In genomic region chr20:43667341-43668132, GRCh38 we compare ENCODE assay signal across 8 cellular contexts. TPM values are rescaled to one million over a fixed set of nuclear protein-coding genes. Genes with fewer than 3 reads are reported as not detected.
DNase-seq lines count a peak whose midpoint lies in the region; ATAC-seq and TF ChIP-seq lines count a peak whose summit lies in the region.

No MANE protein-coding gene starts in this region.

- no peaks in the 10 kb centered on the region for H4K20me1 ChIP-seq in H9 (ENCODE audit: control insufficient read depth, insufficient read depth, insufficient read length)

- no peaks in the 10 kb centered on the region for H3K4me1 ChIP-seq in H9 (ENCODE audit: insufficient read depth, low read length)
- peaks cover 16% of the 10 kb centered on the region for H3K4me1 ChIP-seq in mucosa of descending colon (ENCODE audit: low read depth)

- no peak overlapping the region for H2BK5ac ChIP-seq in H9 (ENCODE audit: insufficient read length, low read length)

- H2AFZ ChIP-seq in H9 (ENCODE audit: low read length): no peak overlapping the region

- no peaks in the 10 kb centered on the region for H3K9me3 Mint-ChIP-seq in H9

- no peak overlapping the region for H2AK5ac ChIP-seq in H9 (ENCODE audit: insufficient read length, low read length)

- peak overlapping the region; percentile 87 to 93 for H3K4me3 Mint-ChIP-seq in H9

- no peak overlapping the region for H4K91ac ChIP-seq in H9 (ENCODE audit: insufficient read length, low read depth, low read length)

- TF ChIP-seq CTCF in H9 (conservative IDR thresholded peaks at IDR 0.05) (no peak), mucosa of descending colon (IDR thresholded peaks at IDR 0.05) (no peak)

- no peak overlapping the region for H3K4ac ChIP-seq in H9 (ENCODE audit: low read depth, low read length)

- peak; percentile 61 for DNase-seq in activated CD8-positive, alpha-beta memory T cell treated with anti-CD3 and anti-CD28 coated beads for 24 hours
- no peak for DNase-seq in activated CD8-positive, alpha-beta memory T cell treated with anti-CD3 and anti-CD28 coated beads, Interleukin-2, amount 50 U/mL, for 4 hours
- DNase-seq in H9 (peak; percentile 52), NAMALWA (ENCODE audit: low spot score) (peak; percentile 91), astrocyte of the hippocampus (ENCODE audit: low read depth, low spot score) (peak; percentile 24), mucosa of descending colon (peak in 2 of 3 donors; percentile 41 to 54), pons (ENCODE audit: low spot score) (no peak), UCSD-AML1 (lab: John Stamatoyannopoulos, UW; ENCODE audit: unreplicated experiment) (no peak)

- peak overlapping the region; percentile 79 for H3K18ac ChIP-seq in H9 (ENCODE audit: insufficient read length, low read depth, low read length)

- H3K23ac ChIP-seq in H9 (ENCODE audit: insufficient read length, low read depth, low read length): no peak overlapping the region

- H4K8ac ChIP-seq in H9 (replicated peaks; ENCODE audit: insufficient read length, low read depth, low read length): no peak overlapping the region

- no peak overlapping the region for H2BK20ac ChIP-seq in H9 (ENCODE audit: low read depth, low read length, poor library complexity, severe bottlenecking)

- no peak for ATAC-seq in mucosa of descending colon

- no peak overlapping the region for H4K5ac ChIP-seq in H9 (ENCODE audit: insufficient read length, low read depth, low read length)

- H2BK15ac ChIP-seq in H9 (ENCODE audit: low read depth, low read length): no peak overlapping the region

- no CpG with 5 or more reads among the region's 34 CpGs for WGBS in H9 (ENCODE audit: extremely low coverage, insufficient read length, low lambda C conversion rate)

- no peaks in the 10 kb centered on the region for H3K9me3 ChIP-seq in H9 (ENCODE audit: control insufficient read depth, low read depth, low read length)
- H3K9me3 ChIP-seq in mucosa of descending colon: no peaks in the 10 kb centered on the region

- H3K27me3 ChIP-seq in H9 (ENCODE audit: insufficient read depth, low read length): no peaks in the 10 kb centered on the region; the same call in 1 of the 2 replicates

- peak overlapping the region; percentile 84 for H3K4me2 ChIP-seq in H9 (ENCODE audit: insufficient read depth, insufficient read length, low read length)

- peaks cover 21% of the 10 kb centered on the region for H3K27me3 Mint-ChIP-seq in H9 (ENCODE audit: low read depth)

- H2BK12ac ChIP-seq in H9 (ENCODE audit: insufficient read length, low read depth, low read length): no peak overlapping the region

- peaks cover 6% of the 10 kb centered on the region for H3K23me2 ChIP-seq in H9 (ENCODE audit: insufficient read length, low read depth, low read length, poor library complexity, severe bottlenecking)

- H3K27ac ChIP-seq in H9 (ENCODE audit: insufficient read length, low read depth, low read length): no peak overlapping the region

- H3K79me2 ChIP-seq in H9 (ENCODE audit: insufficient read depth, low read length): peaks cover 10% of the 10 kb centered on the region; the same call in 1 of the 2 replicates

- no peaks in the 10 kb centered on the region for H3K36me3 ChIP-seq in mucosa of descending colon (ENCODE audit: low read depth)

- no peak overlapping the region for H3K4me3 ChIP-seq in mucosa of descending colon

- peaks cover 3 to 8% of the 10 kb centered on the region in 2 experiments; a peak in 3 of 4 replicates for H3K4me1 Mint-ChIP-seq in H9

- H3K14ac ChIP-seq in H9 (ENCODE audit: insufficient read depth, low read length): peak overlapping the region; percentile 87

- H3K36me3 Mint-ChIP-seq in H9 (ENCODE audit: insufficient read depth in 1 of 3, low read depth in 3 of 3): peaks cover 9 to 27% (median 22%) of the 10 kb centered on the region in 3 experiments; a peak in 6 of 7 replicates

- intact Hi-C loops in mucosa of descending colon (cut with DNase I, micrococcal nuclease): no loop called here

- H3K27ac Mint-ChIP-seq in H9: peak overlapping the region in 2 of 3 experiments; percentile 95 to 98; a peak in 3 of 7 replicates

- no peak overlapping the region for H3K56ac ChIP-seq in H9 (ENCODE audit: insufficient read length, low read depth, low read length)

- no peak overlapping the region for H2BK120ac ChIP-seq in H9 (ENCODE audit: low read depth, low read length, poor library complexity, severe bottlenecking)

- H3K79me1 ChIP-seq in H9 (ENCODE audit: insufficient read depth, low read depth, low read length, poor library complexity, severe bottlenecking): peaks cover 8% of the 10 kb centered on the region

- H3T11ph ChIP-seq in H9 (ENCODE audit: low read length): no peak overlapping the region

- H3K9ac ChIP-seq in H9 (ENCODE audit: extremely low read depth, insufficient read length, low read length): peak overlapping the region; percentile 70

RNA-seq across cellular contexts. Expression of gene MYBL2, which starts 0.6 kb away (rescaled TPM):
- 159 and 165 TPM in 2 replicates for total RNA-seq in H9 (2021)
- 10 to 100 TPM in 1 of 3 donors, 1 to 10 TPM in 2; 1.9 to 19.5 (median 5.1) TPM for total RNA-seq in mucosa of descending colon

RNA-seq across cellular contexts. Expression of gene GTSF1L, which starts 59.3 kb away (rescaled TPM):
- total RNA-seq in H9 (2021): not detected in 2 replicates
- total RNA-seq in mucosa of descending colon: not detected

Comparison
In these comparisons a context has a peak if more than half of its experiments do, and no peak if none do; other contexts are left out.
1. DNase-seq: peak in activated CD8-positive, alpha-beta memory T cell treated with anti-CD3 and anti-CD28 coated beads for 24 hours (single experiment), H9 (single experiment), NAMALWA (single experiment), astrocyte of the hippocampus (single experiment) and mucosa of descending colon (2 of 3); none in activated CD8-positive, alpha-beta memory T cell treated with anti-CD3 and anti-CD28 coated beads, Interleukin-2, amount 50 U/mL, for 4 hours (single experiment), pons (single experiment) and UCSD-AML1 (single experiment).